Comparison of ENCODE assay signal across 6 cellular contexts in genomic region chr10:97687785-97688781, GRCh38. TPM values are rescaled to one million over a fixed set of nuclear protein-coding genes. Genes with fewer than 3 reads are reported as not detected.
DNase-seq lines count a peak whose midpoint lies in the region; FAIRE-seq and TF ChIP-seq lines count a peak whose summit lies in the region.

No MANE protein-coding gene starts in this region.

- no peaks in the 10 kb centered on the region for H3K79me2 ChIP-seq in MM.1S (ENCODE audit: low read length)

- peak overlapping the region; percentile 36; the same call in 1 of the 2 replicates for H3K9ac ChIP-seq in MM.1S (ENCODE audit: low read length)

- no peak for DNase-seq in MM.1S
- peak; percentile 93 for DNase-seq in fibroblast of peridontal ligament (ENCODE audit: extremely low read depth)
- peak in 3 of 49 donors; percentile 40 to 50 (median 41) for DNase-seq in substantia nigra (lab: John Stamatoyannopoulos, UW)
- DNase-seq in NCI-H2029 (lab: John Stamatoyannopoulos, UW) = no peak
- no peak for DNase-seq in frontal cortex (ENCODE audit: low spot score in 2 of 2)

- H3K9me3 ChIP-seq in MM.1S (replicated peaks; ENCODE audit: insufficient read depth, low read length) = no peaks in the 10 kb centered on the region

- no peaks in the 10 kb centered on the region for H3K36me3 ChIP-seq in MM.1S (replicated peaks; ENCODE audit: insufficient read depth, low read length)

- peak overlapping the region; percentile 69 for H3K4me2 ChIP-seq in MM.1S (ENCODE audit: low read depth, low read length)

- H3K27ac ChIP-seq in 22Rv1 = peak overlapping the region; percentile 61
- H3K27ac ChIP-seq in MM.1S (ENCODE audit: low read length) = peak overlapping the region; percentile 1; the same call in 1 of the 2 replicates
- peak overlapping the region; percentile 87 for H3K27ac ChIP-seq in substantia nigra (ENCODE audit: low read depth, low read length, poor library complexity, severe bottlenecking)

- TF ChIP-seq CTCF in 22Rv1 (IDR thresholded peaks at IDR 0.05) (no peak), MM.1S (IDR thresholded peaks at IDR 0.05; ENCODE audit: low read length) (no peak)

- no peaks in the 10 kb centered on the region; the same call in none of the 2 replicates for H3F3A ChIP-seq in MM.1S (ENCODE audit: insufficient read depth, low read length)

- peak overlapping the region; percentile 66; the same call in 1 of the 2 replicates for H3K4me3 ChIP-seq in MM.1S (ENCODE audit: low read length)

- no peak for FAIRE-seq in frontal cortex (lab: Jason Lieb, UNC)

- no peaks in the 10 kb centered on the region for H3K27me3 ChIP-seq in MM.1S (replicated peaks; ENCODE audit: insufficient read depth, low read length)

- H4K20me1 ChIP-seq in MM.1S (ENCODE audit: insufficient read depth, low read length) = no peaks in the 10 kb centered on the region

- no peaks in the 10 kb centered on the region for H3K9me2 ChIP-seq in MM.1S (replicated peaks; ENCODE audit: insufficient read depth, low read length)

- H3K4me1 ChIP-seq in MM.1S (ENCODE audit: low read length) = peaks cover 21% of the 10 kb centered on the region

- H2AFZ ChIP-seq in MM.1S (ENCODE audit: low read length) = peak overlapping the region; percentile 61

RNA-seq across cellular contexts. Expression of gene AVPI1, which starts 1.0 kb away (rescaled TPM):
- 2.4 TPM for total RNA-seq in frontal cortex

RNA-seq across cellular contexts. Expression of gene MARVELD1, which starts 25.4 kb away (rescaled TPM):
- total RNA-seq in frontal cortex = 6.1 TPM

RNA-seq across cellular contexts. Expression of gene PI4K2A, which starts 47.6 kb away (rescaled TPM):
- total RNA-seq in frontal cortex = 11.0 TPM

RNA-seq across cellular contexts. Expression of gene ZFYVE27, which starts 48.8 kb away (rescaled TPM):
- total RNA-seq in frontal cortex = 45.2 TPM

RNA-seq across cellular contexts. Expression of gene MORN4, which starts 54.8 kb away (rescaled TPM):
- total RNA-seq in frontal cortex = 35.5 TPM

Comparison
In these comparisons a context has a peak if more than half of its experiments do, and no peak if none do; other contexts are left out.
1. H3K27ac ChIP-seq: peak in every context shown above with its lines; median percentile 87 in substantia nigra; 61 in 22Rv1; 1 in MM.1S.